27 cellular contexts compared by ENCODE assay signal in genomic region chr6:19597809-19598320, GRCh38.
A peak's percentile ranks its signal among the peaks of the same experiment; 100 is the strongest.
DNase-seq lines count a peak whose midpoint lies in the region; ATAC-seq, FAIRE-seq and TF ChIP-seq lines count a peak whose summit lies in the region.
"Had no signal": no experiment of that assay in that cellular context is flagged by ENCODE, and none has a peak within 500 bp of the region (broad histone marks: within the 10 kb centered on the region; RNA-seq: fewer than 3 reads in every experiment).

No MANE protein-coding gene starts in this region.

- no peaks in the 10 kb centered on the region for H3K4me1 Mint-ChIP-seq in endothelial cell (ENCODE audit: unreplicated experiment)

- FAIRE-seq in GM12878 (lab: Jason Lieb, UNC), result no peak
- FAIRE-seq: D721Med, G401.6 had no signal

- intact Hi-C loops in GM12878 (cut with micrococcal nuclease; ENCODE audit: unreplicated experiment), result no loop called here

- DNase-seq in NOMO-1 treated with DMSO at 0.1 percent for 48 hours (lab: John Stamatoyannopoulos, UW; ENCODE audit: unreplicated experiment) (peak; percentile 78), NOMO-1 treated with dmso at 0.1 percent for 144 hours (lab: John Stamatoyannopoulos, UW; ENCODE audit: unreplicated experiment) (no peak), MV-4-11 (lab: John Stamatoyannopoulos, UW) (peak; percentile 83), GM12878 (ENCODE audit: low read depth, low spot score) (no peak), endothelial cell (ENCODE audit: low spot score) (no peak), DMS 273 treated with DMSO at 0.1 percent for 48 hours (lab: John Stamatoyannopoulos, UW) (no peak), dermis blood vessel endothelial cell (no peak)
- DNase-seq: CD4-positive, alpha-beta T cell; DMS53; GOT3; HFFc6; NCI-H1048; NCI-H1417; NCI-H1694; NCI-H2029 treated with DMSO at 0.1 percent for 48 hours; NCI-H2171; NCI-H226; NCI-H510A; PC-9; SJCRH30 had no signal

- no peaks in the 10 kb centered on the region for H3K27me3 Mint-ChIP-seq in endothelial cell (ENCODE audit: unreplicated experiment)
- H3K27me3 Mint-ChIP-seq: CD4-positive, alpha-beta T cell had no signal

- no peak for TF ChIP-seq EP300 in GM12878 (IDR thresholded peaks at IDR 0.05; ENCODE audit: borderline replicate concordance in 1 of 2, control insufficient read depth in 1 of 2, low read depth in 2 of 2, low read length in 2 of 2)

- CTCF ChIA-PET in GM12878 (lab: Yijun Ruan, JAX), result no interaction called here

- no peaks in the 10 kb centered on the region for H3K36me3 Mint-ChIP-seq in endothelial cell (ENCODE audit: low read depth, unreplicated experiment)

- no peak overlapping the region for H3K27ac ChIP-seq in GM12878 (ENCODE audit: control insufficient read depth, insufficient read depth)
- H3K27ac ChIP-seq: 22Rv1, HL-60, PC-9, SJCRH30 had no signal

- no peak overlapping the region for H3K4me3 ChIP-seq in GM12878
- H3K4me3 ChIP-seq: HAP-1, PC-9, SJCRH30 had no signal

- no peaks in the 10 kb centered on the region for H3K9me3 ChIP-seq in GM12878 (replicated peaks; ENCODE audit: control insufficient read depth, insufficient read depth, low read length)
- H3K9me3 ChIP-seq: HAP-1, SJCRH30 had no signal

- H3K4me1 ChIP-seq in GM12878 (ENCODE audit: control insufficient read depth, insufficient read depth, low read length), result no peaks in the 10 kb centered on the region
- H3K4me1 ChIP-seq: HAP-1, SJCRH30 had no signal

- POLR2A ChIA-PET in GM12878 (lab: Charles Lee), result no interaction called here

- H3K79me2 ChIP-seq in GM12878 (ENCODE audit: control insufficient read depth, insufficient read depth, low read length), result no peaks in the 10 kb centered on the region

- no peak overlapping the region for H3K9ac ChIP-seq in GM12878 (ENCODE audit: control insufficient read depth, insufficient read depth, low read length)

- H2AFZ ChIP-seq in GM12878 (ENCODE audit: control insufficient read depth, low read depth, low read length), result no peak overlapping the region
- H2AFZ ChIP-seq: PC-9 had no signal

- RAD21 ChIA-PET in GM12878 (lab: Charles Lee; ENCODE audit: unreplicated experiment), result no interaction called here

- no peak for ATAC-seq in GM12878
- ATAC-seq: Right ventricle myocardium inferior, SK-N-SH treated with all-trans-retinoic acid at 6 μM for 48 hours had no signal

- no peak for TF ChIP-seq POLR2A in GM12878 (IDR thresholded peaks at IDR 0.05; ENCODE audit: low read depth, low read length)

- TF ChIP-seq CTCF in GM12878 (IDR thresholded peaks at IDR 0.05 in 2 of 3, conservative IDR thresholded peaks at IDR 0.05 in 1 of 3; ENCODE audit: control insufficient read depth in 2 of 3, extremely low read depth in 1 of 3, insufficient read depth in 1 of 3, low read depth in 3 of 3, low read length in 3 of 3), result no peak
- TF ChIP-seq CTCF in endothelial cell (IDR thresholded peaks at IDR 0.05; ENCODE audit: unreplicated experiment), result no peak

- H3K9me3 Mint-ChIP-seq in endothelial cell (ENCODE audit: unreplicated experiment), result no peaks in the 10 kb centered on the region
- H3K9me3 Mint-ChIP-seq: HFFc6 had no signal

- WGBS in GM12878 (ENCODE audit: insufficient coverage, insufficient replicate concordance, low lambda C conversion rate, missing lambda C conversion rate), result 27% methylated on average over 5 of the region's 5 CpGs

- no peaks in the 10 kb centered on the region for H3K36me3 ChIP-seq in GM12878 (ENCODE audit: control insufficient read depth in 2 of 2, insufficient read depth in 2 of 2, low read length in 1 of 2)
- H3K36me3 ChIP-seq: HAP-1, SJCRH30 had no signal

- no peaks in the 10 kb centered on the region for H3K27me3 ChIP-seq in GM12878 (replicated peaks in 1 of 2; ENCODE audit: control insufficient read depth in 2 of 2, insufficient read depth in 2 of 2, low read length in 1 of 2)
- H3K27me3 ChIP-seq: SJCRH30 had no signal

- no peak overlapping the region for H3K4me2 ChIP-seq in GM12878 (ENCODE audit: control insufficient read depth, insufficient read depth)
- H3K4me2 ChIP-seq: PC-9 had no signal

- SMC1A ChIA-PET in GM12878 (lab: Charles Lee; ENCODE audit: uncharacterized antibody, unreplicated experiment), result no interaction called here

- no peak overlapping the region for H3K4me3 Mint-ChIP-seq in endothelial cell (ENCODE audit: unreplicated experiment)
- H3K4me3 Mint-ChIP-seq: CD4-positive, alpha-beta T cell; HFFc6 had no signal

- in situ Hi-C loops in GM12878 (cut with MboI), result no loop called here

- H4K20me1 ChIP-seq in GM12878 (ENCODE audit: control insufficient read depth, insufficient read depth), result no peaks in the 10 kb centered on the region

- TF ChIP-seq RAD21 in GM12878 (IDR thresholded peaks at IDR 0.05; ENCODE audit: insufficient read depth, low read depth, low read length), result no peak

- no peak overlapping the region for H3K27ac Mint-ChIP-seq in endothelial cell (ENCODE audit: unreplicated experiment)
- H3K27ac Mint-ChIP-seq: CD4-positive, alpha-beta T cell; HFFc6 had no signal

- no TSS peak for BruUV-seq in GM12878 (replicated peaks; lab: Mats Ljungman, UMichigan)

TF ChIP-seq in GM12878, 131 proteins besides CTCF, POLR2A, EP300 and RAD21:
- TF ChIP-seq JUND (IDR thresholded peaks at IDR 0.05; ENCODE audit: low read depth, low read length) (no peak), ZNF384 (IDR thresholded peaks at IDR 0.05; ENCODE audit: borderline replicate concordance, low read depth, low read length) (0 out of 2 replicates have a peak, but pooled peaks have one; percentile 34), TCF3 (IDR thresholded peaks at IDR 0.05; ENCODE audit: borderline replicate concordance, insufficient read depth, low read depth, low read length) (no peak), SPI1 (IDR thresholded peaks at IDR 0.05; ENCODE audit: borderline replicate concordance, insufficient read depth, low read depth, low read length) (peak; percentile 51; the same call in 1 of the 2 replicates), SIX5 (IDR thresholded peaks at IDR 0.05; ENCODE audit: low read depth, low read length, severe bottlenecking) (no peak), SIN3A (IDR thresholded peaks at IDR 0.05; ENCODE audit: low read depth, low read length) (no peak), RUNX3 (IDR thresholded peaks at IDR 0.05; ENCODE audit: low read length) (peak; percentile 42; the same call in 1 of the 2 replicates)
TF ChIP-seq in GM12878: peak in this region for 3.

Comparison
In these comparisons a context has a peak if more than half of its experiments do, and no peak if none do; other contexts are left out.
1. DNase-seq: peak in NOMO-1 treated with DMSO at 0.1 percent for 48 hours (single experiment) and MV-4-11 (single experiment); none in NOMO-1 treated with dmso at 0.1 percent for 144 hours (single experiment), GM12878 (single experiment), endothelial cell (single experiment), DMS 273 treated with DMSO at 0.1 percent for 48 hours (single experiment) and dermis blood vessel endothelial cell (single experiment).